Comparison of ENCODE assay signal across 14 cellular contexts in the genomic region with DNA sequence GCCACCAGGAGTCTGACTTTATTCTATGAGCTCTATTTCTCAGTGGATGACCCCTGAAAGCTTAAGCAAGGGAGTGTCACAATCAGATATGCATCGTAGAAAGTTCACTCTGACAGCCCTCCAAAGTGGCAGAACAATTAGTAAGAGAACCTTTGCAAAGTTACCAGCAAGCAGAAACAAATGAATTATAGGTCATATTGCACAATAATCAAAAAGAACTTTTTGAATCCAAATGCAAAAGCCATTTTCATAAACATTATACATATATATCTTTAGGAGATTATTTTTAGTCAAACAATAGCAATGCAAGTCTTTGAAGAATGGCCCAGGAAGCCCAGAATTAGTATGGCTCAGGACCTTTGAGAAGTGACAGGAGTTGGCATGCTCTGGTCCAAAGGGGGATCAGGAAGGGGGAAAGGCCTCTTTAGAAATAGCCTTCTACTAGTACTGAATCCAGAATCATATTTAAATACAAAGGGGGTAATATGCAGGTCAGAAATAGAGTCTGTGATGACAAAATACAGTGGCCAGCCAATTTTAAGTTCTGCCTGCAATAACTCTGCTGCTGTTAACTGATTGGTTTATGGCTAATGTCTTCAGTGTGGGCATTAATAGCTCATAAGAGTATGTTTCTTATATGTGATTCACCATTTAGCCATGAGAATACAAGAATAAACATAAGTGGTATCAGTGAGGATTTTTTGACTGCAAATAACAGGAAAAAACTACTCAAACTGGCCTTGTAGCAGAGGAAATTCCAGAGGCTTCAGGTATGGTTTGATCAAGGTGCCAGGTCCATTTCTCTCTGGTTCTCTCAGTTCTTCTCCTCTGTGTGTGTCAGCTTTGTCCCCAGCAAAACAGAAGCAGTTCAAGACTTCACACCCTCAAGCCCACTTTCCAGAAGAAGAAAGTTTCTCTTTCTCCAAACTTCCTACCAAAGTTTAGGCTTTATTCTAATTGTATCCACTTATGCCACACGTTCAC. TPM values are rescaled to one million over a fixed set of nuclear protein-coding genes. Genes with fewer than 3 reads are reported as not detected.
A peak's percentile ranks its signal among the peaks of the same experiment; 100 is the strongest.
DNase-seq lines count a peak whose midpoint lies in the region; ATAC-seq and TF ChIP-seq lines count a peak whose summit lies in the region.
"Had no signal": no experiment of that assay in that cellular context is flagged by ENCODE, and none has a peak within 500 bp of the region (broad histone marks: within the 10 kb centered on the region; RNA-seq: fewer than 3 reads in every experiment).

No MANE protein-coding gene starts in this region.

- H3K4me3 Mint-ChIP-seq in HFFc6 = no peak overlapping the region
- H3K4me3 Mint-ChIP-seq: CD4-positive, alpha-beta T cell; GM23338 had no signal

- H3K4me3 ChIP-seq in foreskin fibroblast (ENCODE audit: low read depth in 1 of 2, low read length in 2 of 2) = no peak overlapping the region
- H3K4me3 ChIP-seq: GM12878, GM23338 had no signal

- no peak overlapping the region for H3K27ac Mint-ChIP-seq in HFFc6
- H3K27ac Mint-ChIP-seq: CD4-positive, alpha-beta T cell; GM23338 had no signal

- no peaks in the 10 kb centered on the region for H3K9me3 Mint-ChIP-seq in HFFc6
- H3K9me3 Mint-ChIP-seq: CD4-positive, alpha-beta T cell; GM23338 had no signal

- no peak for TF ChIP-seq CTCF in HFFc6 (IDR thresholded peaks at IDR 0.05)
- TF ChIP-seq CTCF in foreskin fibroblast (IDR thresholded peaks at IDR 0.05; ENCODE audit: low read depth, low read length) = no peak

- H3K27me3 Mint-ChIP-seq in HFFc6 (ENCODE audit: insufficient read depth) = peaks cover 6% of the 10 kb centered on the region

- peaks cover 30% of the 10 kb centered on the region for H3K4me1 Mint-ChIP-seq in HFFc6 (ENCODE audit: low read depth)

- no peaks in the 10 kb centered on the region for H3K36me3 Mint-ChIP-seq in HFFc6 (ENCODE audit: low read depth)

- DNase-seq in EH (ENCODE audit: low read depth) = peak; percentile 61
- DNase-seq in HFFc6 = peak; percentile 40
- peak; percentile 50 to 71 for DNase-seq in foreskin fibroblast
- no peak for DNase-seq in OCI-M2 (lab: John Stamatoyannopoulos, UW; ENCODE audit: unreplicated experiment)
- DNase-seq: AML-193; Caco-2; CD4-positive, alpha-beta T cell; GDM1 had no signal

- no peak for ATAC-seq in HG03095 (IDR thresholded peaks at IDR 0.05; ENCODE audit: unreplicated experiment)
- no peak for ATAC-seq in HG03280 (IDR thresholded peaks at IDR 0.05; ENCODE audit: unreplicated experiment)
- ATAC-seq: GM12878, GM23338, HCT116 had no signal

RNA-seq across cellular contexts. Expression of a gene that starts 17.0 kb away (rescaled TPM):
- 100 to 1,000 TPM; 203 to 332 (median 220) TPM for total RNA-seq in HFFc6 (2021; fragmentation: NEBNext Ultra II Directional; extraction: Animal tissue kit (Norgen Biotek cat#: 25700))

RNA-seq across cellular contexts. Expression of a gene that starts 30.4 kb away (rescaled TPM):
- under 1 TPM in 4 of 6 experiments, not detected in 2; 0.06 to 0.21 (median 0.09) TPM for total RNA-seq in HFFc6 (2021; fragmentation: NEBNext Ultra II Directional; extraction: Animal tissue kit (Norgen Biotek cat#: 25700))
- total RNA-seq: A172, GM23338 had no signal
